23 cellular contexts compared by ENCODE assay signal in genomic region chr3:137026701-137027100, GRCh38.
"Had no signal": no experiment of that assay in that cellular context is flagged by ENCODE, and none has a peak within 500 bp of the region (broad histone marks: within the 10 kb centered on the region; RNA-seq: fewer than 3 reads in every experiment).

No MANE protein-coding gene starts in this region.

- H3K36me3 ChIP-seq: colonic mucosa, esophagus muscularis mucosa, gastrocnemius medialis, gastroesophageal sphincter, heart right ventricle had no signal

- H3K4me1 ChIP-seq: colonic mucosa, esophagus muscularis mucosa, foreskin keratinocyte, gastrocnemius medialis, gastroesophageal sphincter, heart right ventricle had no signal

- H3K4me3 ChIP-seq: colonic mucosa, coronary artery, dorsolateral prefrontal cortex, esophagus muscularis mucosa, esophagus squamous epithelium, gastrocnemius medialis, gastroesophageal sphincter, heart right ventricle had no signal

- H3K9me3 Mint-ChIP-seq: dendritic cell treated with granulocyte-macrophage colony-stimulating factor and Interleukin-4, amounts not matched to agents 40 ng/mL and 50 ng/mL, for 4 days; effector memory CD8-positive, alpha-beta T cell; endodermal cell had no signal

- H3K27me3 ChIP-seq: colonic mucosa, esophagus muscularis mucosa, foreskin keratinocyte, gastrocnemius medialis, gastroesophageal sphincter had no signal

- DNase-seq: colonic mucosa; cortex of kidney; dermis blood vessel endothelial cell; dorsolateral prefrontal cortex; effector CD4-positive, alpha-beta T cell; effector CD8-positive, alpha-beta T cell; effector memory CD4-positive, alpha-beta T cell; effector memory CD8-positive, alpha-beta T cell; endodermal cell; erythroblast; esophagus squamous epithelium; foreskin fibroblast; foreskin keratinocyte; foreskin melanocyte; gastrocnemius medialis; glutamatergic neuron; head of caudate nucleus; heart right ventricle had no signal

- H3K27ac Mint-ChIP-seq: dendritic cell treated with granulocyte-macrophage colony-stimulating factor and Interleukin-4, amounts not matched to agents 40 ng/mL and 50 ng/mL, for 4 days; effector memory CD8-positive, alpha-beta T cell; endodermal cell had no signal

- H3K27ac ChIP-seq: colonic mucosa, coronary artery, dorsolateral prefrontal cortex, epithelial cell of prostate, esophagus muscularis mucosa, esophagus squamous epithelium, foreskin keratinocyte, gastrocnemius medialis, gastroesophageal sphincter, heart right ventricle had no signal

- H3K9me3 ChIP-seq: colonic mucosa, esophagus muscularis mucosa, esophagus squamous epithelium, gastrocnemius medialis, gastroesophageal sphincter, heart right ventricle had no signal

- ATAC-seq: effector memory CD8-positive, alpha-beta T cell; foreskin keratinocyte; gastrocnemius medialis; gastroesophageal sphincter; heart right ventricle had no signal

- H3K4me3 Mint-ChIP-seq: dendritic cell treated with granulocyte-macrophage colony-stimulating factor and Interleukin-4, amounts not matched to agents 40 ng/mL and 50 ng/mL, for 4 days; effector memory CD8-positive, alpha-beta T cell; endodermal cell had no signal
